Comparison of ENCODE assay signal across 1 cellular context in the genomic region with DNA sequence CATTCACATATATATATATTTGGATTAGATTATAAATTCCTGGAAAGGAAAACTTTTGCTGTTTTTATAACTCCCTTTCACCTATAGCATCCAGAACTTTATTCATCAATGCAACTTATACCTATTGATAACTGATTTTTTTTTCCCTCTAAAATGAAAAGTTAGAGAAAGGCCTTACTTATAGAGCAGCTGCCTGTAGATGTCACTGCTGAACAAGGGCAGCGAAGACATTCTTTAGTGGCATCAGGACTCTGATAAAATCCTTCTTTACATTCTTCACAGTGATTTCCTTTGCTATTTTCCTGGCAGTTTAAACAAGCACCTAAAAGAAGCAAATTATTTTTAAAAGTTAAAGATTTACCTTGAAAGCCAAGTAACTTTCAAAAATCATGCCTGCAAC.
TF ChIP-seq lines count a peak whose summit lies in the region.

No MANE protein-coding gene starts in this region.

TF ChIP-seq in H1, 55 proteins besides CTCF, POLR2A, EP300 and RAD21 (continued from another document):
- TF ChIP-seq CHD7 (IDR thresholded peaks at IDR 0.05; ENCODE audit: insufficient replicate concordance, low read length) = no peak
- no peak for TF ChIP-seq BACH1 (IDR thresholded peaks at IDR 0.05; ENCODE audit: low read length)
TF ChIP-seq in H1: peak in this region for 0.
